ENCODE assay signal across 17 cellular contexts in the genomic region with DNA sequence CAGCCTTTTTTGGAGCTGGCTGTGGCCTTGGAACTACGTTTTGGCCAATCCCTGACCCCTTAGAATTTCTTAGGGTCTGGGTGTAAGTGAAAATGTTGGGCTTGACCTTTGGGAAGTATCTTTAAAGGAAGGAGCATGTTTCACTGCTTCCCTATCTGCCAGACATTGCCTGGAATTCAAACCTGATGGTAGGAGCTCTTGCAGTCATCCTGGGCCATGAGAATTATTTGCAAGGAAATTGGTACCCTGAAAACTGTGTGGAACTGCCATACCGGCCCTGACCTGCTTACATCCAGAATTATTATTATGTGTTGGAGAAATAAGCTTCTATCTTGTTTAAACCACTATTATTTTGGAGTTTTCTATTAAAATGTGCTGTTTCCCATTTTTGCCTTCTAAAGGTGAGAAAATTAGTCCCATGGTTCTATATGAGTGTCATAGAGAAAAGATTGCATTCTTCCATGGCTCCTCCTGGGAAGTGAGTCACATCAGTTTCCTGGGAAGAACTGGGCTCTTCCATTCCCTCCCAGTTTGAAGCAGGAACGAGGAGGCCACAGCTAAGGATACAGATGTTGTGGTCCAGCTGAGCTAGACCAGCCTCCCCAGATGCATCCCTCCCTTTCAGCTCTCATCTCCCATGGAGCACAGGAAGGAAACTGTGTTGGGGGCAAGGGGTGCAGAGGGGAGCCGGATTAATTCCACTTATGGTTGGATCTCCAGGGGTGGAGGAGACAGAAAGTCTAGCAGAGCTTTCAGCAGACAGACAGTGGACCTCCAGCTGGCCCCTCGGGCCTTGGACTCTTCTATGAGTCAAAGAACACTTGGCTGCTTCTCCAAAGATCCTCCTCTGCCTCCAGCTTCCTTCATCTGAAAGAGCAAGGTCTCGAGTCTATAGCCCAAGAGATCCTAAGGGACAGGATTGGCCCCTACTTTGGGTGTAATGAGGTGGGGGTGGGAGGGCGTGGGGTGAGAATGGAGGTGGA. TPM values are rescaled to one million over a fixed set of nuclear protein-coding genes. Genes with fewer than 3 reads are reported as not detected.
DNase-seq lines count a peak whose midpoint lies in the region; ATAC-seq and TF ChIP-seq lines count a peak whose summit lies in the region.
"Had no signal": no experiment of that assay in that cellular context is flagged by ENCODE, and none has a peak within 500 bp of the region (broad histone marks: within the 10 kb centered on the region; RNA-seq: fewer than 3 reads in every experiment).

No MANE protein-coding gene starts in this region.

- H4K20me1 ChIP-seq in osteoblast (ENCODE audit: insufficient read depth, low read length) = no peaks in the 10 kb centered on the region

- DNase-seq in EL (peak; percentile 73), LHCN-M2 (ENCODE audit: low read depth) (peak; percentile 59), dermis blood vessel endothelial cell (peak; percentile 89), osteoblast (ENCODE audit: insufficient read length, low spot score, missing footprints) (no peak), cerebellar cortex (ENCODE audit: low spot score) (no peak), cortex of kidney (lab: John Stamatoyannopoulos, UW) (no peak)
- DNase-seq: activated CD4-positive, alpha-beta T cell treated with anti-CD3 and anti-CD28 coated beads for 4 hours; activated naive CD4-positive, alpha-beta T cell treated with Interleukin-2 at 50 U/mL for 16 hours; DMS79; KG1; NCI-H1436; NCI-H345; tibial artery had no signal

- H2AFZ ChIP-seq in osteoblast (ENCODE audit: low read length) = peak overlapping the region; percentile 41

- no peaks in the 10 kb centered on the region for H3K9me3 ChIP-seq in osteoblast (ENCODE audit: low read depth, low read length)
- H3K9me3 ChIP-seq: SJSA1, spleen, tibial artery had no signal

- peak overlapping the region; percentile 67 for H3K27ac ChIP-seq in osteoblast (ENCODE audit: low read depth, low read length)
- H3K27ac ChIP-seq: SJSA1, spleen, tibial artery had no signal

- H3K79me2 ChIP-seq in osteoblast (ENCODE audit: insufficient read depth, low read length) = no peaks in the 10 kb centered on the region

- ATAC-seq in HG03135 (IDR thresholded peaks at IDR 0.05; ENCODE audit: unreplicated experiment) = no peak

- peak overlapping the region; percentile 29 for H3K4me2 ChIP-seq in osteoblast (ENCODE audit: insufficient read depth, low read length)

- no peak for TF ChIP-seq CTCF in osteoblast (IDR thresholded peaks at IDR 0.05; ENCODE audit: extremely low read depth, low read depth, low read length)

- H3K27me3 ChIP-seq in osteoblast (ENCODE audit: insufficient read depth, low read length) = no peaks in the 10 kb centered on the region
- H3K27me3 ChIP-seq: SJSA1, spleen, tibial artery had no signal

- peaks cover 15% of the 10 kb centered on the region for H3K4me1 ChIP-seq in osteoblast (ENCODE audit: insufficient read depth, low read length)

- no peaks in the 10 kb centered on the region for H3K36me3 ChIP-seq in osteoblast (ENCODE audit: insufficient read depth, low read length)
- H3K36me3 ChIP-seq: SJSA1, spleen, tibial artery had no signal

- no peak overlapping the region for H3K4me3 ChIP-seq in osteoblast (ENCODE audit: insufficient read depth, low read length)
- H3K4me3 ChIP-seq: SJSA1, spleen, tibial artery had no signal

RNA-seq across cellular contexts. Expression of gene PGF, which starts 9.7 kb away (rescaled TPM):
- total RNA-seq in LHCN-M2 (2014; rRNA removed) (82.3 and 181 TPM in 2 replicates), dermis blood vessel endothelial cell (126 and 252 TPM in 2 replicates), osteoblast (16.3 and 24.5 TPM in 2 replicates)
- polyA plus RNA-seq in LHCN-M2 (2012) = 25.9 TPM
- polyA plus RNA-seq: CD14-positive monocyte had no signal

RNA-seq across cellular contexts. Expression of gene EIF2B2, which starts 37.6 kb away (rescaled TPM):
- total RNA-seq in LHCN-M2 (2014; rRNA removed) (78.9 and 88.7 TPM in 2 replicates), dermis blood vessel endothelial cell (85.6 and 134 TPM in 2 replicates), osteoblast (30.4 and 39.4 TPM in 2 replicates)
- polyA plus RNA-seq in LHCN-M2 (2012) = 106 TPM

RNA-seq across cellular contexts. Expression of gene RPS6KL1, which starts 42.0 kb away (rescaled TPM):
- 0.80 and 1.9 TPM in 2 replicates for total RNA-seq in LHCN-M2 (2014; rRNA removed)
- 0.55 TPM for polyA plus RNA-seq in LHCN-M2 (2012)
- 10.4 and 12.4 TPM in 2 replicates for total RNA-seq in dermis blood vessel endothelial cell
- 0.29 and 0.36 TPM in 2 replicates for total RNA-seq in osteoblast
- total RNA-seq: SJSA1 had no signal
- polyA plus RNA-seq: CD14-positive monocyte had no signal

Comparison
In these comparisons a context has a peak if more than half of its experiments do, and no peak if none do; other contexts are left out.
1. DNase-seq: peak in EL (single experiment), LHCN-M2 (single experiment) and dermis blood vessel endothelial cell (single experiment); none in osteoblast (single experiment), cerebellar cortex (single experiment) and cortex of kidney (single experiment).